8 cellular contexts compared by ENCODE assay signal in genomic region chr14:21525571-21525970, GRCh38. TPM values are rescaled to one million over a fixed set of nuclear protein-coding genes. Genes with fewer than 3 reads are reported as not detected.
DNase-seq lines count a peak whose midpoint lies in the region; ATAC-seq and TF ChIP-seq lines count a peak whose summit lies in the region.

No MANE protein-coding gene starts in this region.

- POLR2A ChIA-PET in PC-3 (lab: Charles Lee; ENCODE audit: unreplicated experiment) = interaction anchor here (0.6 to 1.2 kb wide), 4 partner anchors 12 to 1070 kb away, joined by 3 to 5 read pairs (median 4); partner anchors contain the start of gene METTL3

- H3F3A ChIP-seq in PC-3 (ENCODE audit: low read length, unreplicated experiment) (no peaks in the 10 kb centered on the region), neural progenitor cell (ENCODE audit: low read depth) (peaks cover 85% of the 10 kb centered on the region)

- TF ChIP-seq CTCF in GM06990 (IDR thresholded peaks at IDR 0.05; ENCODE audit: insufficient read depth, low read length, poor library complexity, severe bottlenecking) (no peak), PC-3 (conservative IDR thresholded peaks at IDR 0.05; ENCODE audit: low read depth, low read length) (no peak), epithelial cell of proximal tubule (conservative IDR thresholded peaks at IDR 0.05; ENCODE audit: low read depth, low read length) (no peak), neural progenitor cell (IDR thresholded peaks at IDR 0.05) (no peak)

- H3K4me1 ChIP-seq in PC-3 (ENCODE audit: insufficient read depth, low read length) (peaks cover 20% of the 10 kb centered on the region), neural progenitor cell (peaks cover 75% of the 10 kb centered on the region)

- DNase-seq in GM06990 (ENCODE audit: extremely low read depth, insufficient read length) = no peak
- no peak for DNase-seq in PC-3
- no peak for DNase-seq in epithelial cell of proximal tubule (ENCODE audit: low read depth)
- peak; percentile 59 for DNase-seq in neural progenitor cell (ENCODE audit: low spot score)
- no peak for DNase-seq in stimulated activated CD4-positive, alpha-beta T cell treated with anti-CD3 and anti-CD28 coated beads, Interleukin-2, amount 100 ng/mL, for 24 hours
- DNase-seq in activated CD8-positive, alpha-beta memory T cell treated with anti-CD3 and anti-CD28 coated beads, Interleukin-2, amount 50 U/mL, for 4 hours = no peak
- DNase-seq in NCI-H2081 treated with DMSO at 0.1 percent for 48 hours (lab: John Stamatoyannopoulos, UW) = no peak

- peak overlapping the region; percentile 96 for H3K4me3 Mint-ChIP-seq in neural progenitor cell

- peak overlapping the region; percentile 51; the same call in 1 of the 2 replicates for H3K9ac ChIP-seq in PC-3 (ENCODE audit: low read length)
- peak overlapping the region; percentile 51 for H3K9ac ChIP-seq in neural progenitor cell

- H3K27ac ChIP-seq in PC-3 (ENCODE audit: low read length) = no peak overlapping the region
- peak overlapping the region; percentile 100 for H3K27ac ChIP-seq in neural progenitor cell

- H3K27ac Mint-ChIP-seq in neural progenitor cell = peak overlapping the region; percentile 99

- H3K4me3 ChIP-seq in GM06990 (replicated peaks; ENCODE audit: low read depth, low read length) (peak overlapping the region; percentile 62), PC-3 (ENCODE audit: low read length) (peak overlapping the region; percentile 85), epithelial cell of proximal tubule (ENCODE audit: low read depth, low read length) (peak overlapping the region; percentile 66), neural progenitor cell (peak overlapping the region; percentile 74)

- H3K36me3 Mint-ChIP-seq in neural progenitor cell = peaks cover 45% of the 10 kb centered on the region

- H3K9me3 ChIP-seq in PC-3 (ENCODE audit: low read length) (no peaks in the 10 kb centered on the region), neural progenitor cell (ENCODE audit: low read depth) (no peaks in the 10 kb centered on the region)

- ATAC-seq in PC-3 (peak; percentile 10; the same call in 1 of the 2 replicates), GM19395 (IDR thresholded peaks at IDR 0.05; ENCODE audit: unreplicated experiment) (no peak)

- H3K9me2 ChIP-seq in PC-3 (replicated peaks; ENCODE audit: low read length) = no peaks in the 10 kb centered on the region

- H4K20me1 ChIP-seq in PC-3 (ENCODE audit: low read length) = no peaks in the 10 kb centered on the region
- H4K20me1 ChIP-seq in neural progenitor cell (ENCODE audit: low read depth) = peaks cover 92% of the 10 kb centered on the region

- TSS peak; percentile 41 for BruUV-seq in PC-3 (replicated peaks; lab: Mats Ljungman, UMichigan)

- H3K79me2 ChIP-seq in PC-3 (ENCODE audit: low read length) = no peaks in the 10 kb centered on the region
- peaks cover 90% of the 10 kb centered on the region for H3K79me2 ChIP-seq in neural progenitor cell (ENCODE audit: low read depth)

- H3K27me3 Mint-ChIP-seq in neural progenitor cell (ENCODE audit: insufficient read depth, low read depth) = peaks cover 17% of the 10 kb centered on the region

- peaks cover 3% of the 10 kb centered on the region for H3K9me3 Mint-ChIP-seq in neural progenitor cell

- CTCF ChIA-PET in PC-3 (lab: Charles Lee) = interaction anchor here (0.5 kb wide), 1 partner anchor 8 kb away, joined by 4 read pairs; no protein-coding TSS in a partner anchor

- no peaks in the 10 kb centered on the region for H3K36me3 ChIP-seq in GM06990 (ENCODE audit: control insufficient read depth, insufficient read depth, low read length)
- no peaks in the 10 kb centered on the region for H3K36me3 ChIP-seq in PC-3 (ENCODE audit: low read depth, low read length)
- H3K36me3 ChIP-seq in neural progenitor cell = peaks cover 26% of the 10 kb centered on the region

- peak overlapping the region; percentile 90 for H3K4me2 ChIP-seq in PC-3 (ENCODE audit: low read length)
- H3K4me2 ChIP-seq in neural progenitor cell = peak overlapping the region; percentile 92

- peaks cover 78% of the 10 kb centered on the region for H3K4me1 Mint-ChIP-seq in neural progenitor cell

- H2AFZ ChIP-seq in PC-3 (ENCODE audit: low read length) (peak overlapping the region; percentile 95; the same call in 1 of the 2 replicates), neural progenitor cell (replicated peaks) (no peak overlapping the region)

- H3K27me3 ChIP-seq in GM06990 (replicated peaks; ENCODE audit: control insufficient read depth, insufficient read depth, low read length) = no peaks in the 10 kb centered on the region
- H3K27me3 ChIP-seq in PC-3 (ENCODE audit: low read length) = no peaks in the 10 kb centered on the region
- H3K27me3 ChIP-seq in neural progenitor cell = no peaks in the 10 kb centered on the region

- intact Hi-C loops in PC-3 (cut with micrococcal nuclease) = no loop called here

RNA-seq across cellular contexts. Expression of gene SALL2, which starts 0.6 kb away (rescaled TPM):
- 4.1 and 6.0 TPM in 2 replicates for total RNA-seq in PC-3 (2014; rRNA removed)
- 12.1 and 29.7 TPM in 2 replicates for total RNA-seq in epithelial cell of proximal tubule
- 263 and 394 TPM in 2 replicates for total RNA-seq in neural progenitor cell (ENCODE audit: low replicate concordance)

RNA-seq across cellular contexts. Expression of gene METTL3, which starts 14.4 kb away (rescaled TPM):
- total RNA-seq in PC-3 (2014; rRNA removed) (47.6 and 57.1 TPM in 2 replicates), epithelial cell of proximal tubule (78.9 and 81.7 TPM in 2 replicates), neural progenitor cell (ENCODE audit: low replicate concordance) (99.5 and 108 TPM in 2 replicates)

RNA-seq across cellular contexts. Expression of gene TOX4, which starts 48.6 kb away (rescaled TPM):
- total RNA-seq in PC-3 (2014; rRNA removed) (26.7 and 38.5 TPM in 2 replicates), epithelial cell of proximal tubule (28.2 and 28.8 TPM in 2 replicates), neural progenitor cell (ENCODE audit: low replicate concordance) (34.2 and 35.7 TPM in 2 replicates)

RNA-seq across cellular contexts. Expression of gene RAB2B, which starts 48.8 kb away (rescaled TPM):
- total RNA-seq in PC-3 (2014; rRNA removed) = 11.7 and 26.8 TPM in 2 replicates
- 11.7 and 13.2 TPM in 2 replicates for total RNA-seq in epithelial cell of proximal tubule
- total RNA-seq in neural progenitor cell (ENCODE audit: low replicate concordance) = 38.5 and 54.2 TPM in 2 replicates

RNA-seq across cellular contexts. Expression of gene OR10G3, which starts 54.3 kb away (rescaled TPM):
- total RNA-seq in PC-3 (2014; rRNA removed) = not detected in 2 replicates
- not detected in 2 replicates for total RNA-seq in epithelial cell of proximal tubule
- not detected in 2 replicates for total RNA-seq in neural progenitor cell (ENCODE audit: low replicate concordance)
